ENCODE assay signal across 22 cellular contexts in genomic region chr15:52204657-52205056, GRCh38.
"Had no signal": no experiment of that assay in that cellular context is flagged by ENCODE, and none has a peak within 500 bp of the region (broad histone marks: within the 10 kb centered on the region; RNA-seq: fewer than 3 reads in every experiment).

No MANE protein-coding gene starts in this region.

- FAIRE-seq: HepG2, RCC 7860 had no signal

- H3K9ac ChIP-seq: KMS-11 had no signal

- H3K4me2 ChIP-seq: KMS-11 had no signal

- H3K9me3 ChIP-seq: SJCRH30 had no signal

- H3K27ac ChIP-seq: KMS-11, RWPE1, SJCRH30 had no signal

- H3K36me3 ChIP-seq: SJCRH30 had no signal

- H3K4me3 ChIP-seq: SJCRH30 had no signal

- DNase-seq: IMR-90, Kasumi-1, MM.1S, NCI-H1092 treated with DMSO at 0.1 percent for 48 hours, NCI-H1436, NCI-H187, NCI-H2029, NCI-H2081 treated with DMSO at 0.1 percent for 48 hours, NCI-H2171, NCI-H226, NCI-H446, NCI-H510A, NCI-H524 treated with DMSO at 0.1 percent for 48 hours, NCI-H69, NCI-H774, SHP77 treated with DMSO at 0.1 percent for 48 hours, SJCRH30 had no signal

- ATAC-seq: HepG2, SK-N-SH treated with all-trans-retinoic acid at 6 μM for 48 hours had no signal

- H3K27me3 ChIP-seq: SJCRH30 had no signal

- H3K4me1 ChIP-seq: SJCRH30 had no signal
